In genomic region chr6:25027221-25027916, GRCh38 we compare ENCODE assay signal across 8 cellular contexts.
DNase-seq lines count a peak whose midpoint lies in the region; ATAC-seq, FAIRE-seq and TF ChIP-seq lines count a peak whose summit lies in the region.

No MANE protein-coding gene starts in this region.

- H3K27me3 ChIP-seq in bronchial epithelial cell (ENCODE audit: control insufficient read depth, insufficient read depth, low read length), result no peaks in the 10 kb centered on the region

- no peaks in the 10 kb centered on the region for H3K9me3 Mint-ChIP-seq in T-helper 1 cell treated with Interleukin-12 subunit alpha and Interleukin-12 subunit beta and Interleukin-4 antibody, amounts not matched to agents 30 μg/mL and 1 μg/mL, for 36 hours
- H3K9me3 Mint-ChIP-seq in glutamatergic neuron (ENCODE audit: unreplicated experiment), result peaks cover 4% of the 10 kb centered on the region

- H3K4me1 Mint-ChIP-seq in T-helper 1 cell treated with Interleukin-12 subunit alpha and Interleukin-12 subunit beta and Interleukin-4 antibody, amounts not matched to agents 30 μg/mL and 1 μg/mL, for 36 hours (ENCODE audit: low read depth), result peaks cover 33% of the 10 kb centered on the region
- no peaks in the 10 kb centered on the region for H3K4me1 Mint-ChIP-seq in glutamatergic neuron (ENCODE audit: low read depth, unreplicated experiment)

- peak overlapping the region; percentile 75 for H3K4me3 Mint-ChIP-seq in T-helper 1 cell treated with Interleukin-12 subunit alpha and Interleukin-12 subunit beta and Interleukin-4 antibody, amounts not matched to agents 30 μg/mL and 1 μg/mL, for 36 hours
- no peak overlapping the region for H3K4me3 Mint-ChIP-seq in glutamatergic neuron (ENCODE audit: unreplicated experiment)

- no peaks in the 10 kb centered on the region for H3K36me3 ChIP-seq in bronchial epithelial cell (ENCODE audit: control insufficient read depth, insufficient read depth, low read length)

- ATAC-seq in GM18505 (IDR thresholded peaks at IDR 0.05; ENCODE audit: unreplicated experiment) (peak; percentile 91), HG02870 (IDR thresholded peaks at IDR 0.05; ENCODE audit: unreplicated experiment) (peak; percentile 92)

- DNase-seq in bronchial epithelial cell (ENCODE audit: low read depth) (no peak), glutamatergic neuron (no peak), NCI-H2196 (lab: John Stamatoyannopoulos, UW; ENCODE audit: unreplicated experiment) (no peak), epidermal melanocyte (ENCODE audit: insufficient read length, low spot score) (no peak)
- DNase-seq in stimulated activated CD8-positive, alpha-beta memory T cell treated with anti-CD3 and anti-CD28 coated beads, Interleukin-2, amount 100 ng/mL, for 1 hour (ENCODE audit: low read depth in 2 of 2), result peak; percentile 52 to 54

- TF ChIP-seq POLR2A in GM18505 (IDR thresholded peaks at IDR 0.05; ENCODE audit: borderline replicate concordance, extremely low read depth, insufficient read depth, insufficient read length), result peak; percentile 34

- H3K4me3 ChIP-seq in bronchial epithelial cell (ENCODE audit: low read depth, low read length), result no peak overlapping the region

- TF ChIP-seq CTCF in bronchial epithelial cell (IDR thresholded peaks at IDR 0.05; ENCODE audit: insufficient read depth, low read length, severe bottlenecking) (peak; percentile 33), glutamatergic neuron (IDR thresholded peaks at IDR 0.05; ENCODE audit: partially characterized antibody, unreplicated experiment) (no peak)

- no peak for FAIRE-seq in bronchial epithelial cell (lab: Jason Lieb, UNC)

- H3K27ac Mint-ChIP-seq in T-helper 1 cell treated with Interleukin-12 subunit alpha and Interleukin-12 subunit beta and Interleukin-4 antibody, amounts not matched to agents 30 μg/mL and 1 μg/mL, for 36 hours, result peak overlapping the region; percentile 87
- H3K27ac Mint-ChIP-seq in glutamatergic neuron (ENCODE audit: unreplicated experiment), result no peak overlapping the region

- no peaks in the 10 kb centered on the region for H3K27me3 Mint-ChIP-seq in T-helper 1 cell treated with Interleukin-12 subunit alpha and Interleukin-12 subunit beta and Interleukin-4 antibody, amounts not matched to agents 30 μg/mL and 1 μg/mL, for 36 hours (ENCODE audit: low read depth)
- H3K27me3 Mint-ChIP-seq in glutamatergic neuron (ENCODE audit: unreplicated experiment), result peaks cover 3% of the 10 kb centered on the region

- H3K36me3 Mint-ChIP-seq in T-helper 1 cell treated with Interleukin-12 subunit alpha and Interleukin-12 subunit beta and Interleukin-4 antibody, amounts not matched to agents 30 μg/mL and 1 μg/mL, for 36 hours (ENCODE audit: low read depth), result peaks cover 5% of the 10 kb centered on the region
- no peaks in the 10 kb centered on the region for H3K36me3 Mint-ChIP-seq in glutamatergic neuron (ENCODE audit: unreplicated experiment)

Comparison
In these comparisons a context has a peak if more than half of its experiments do, and no peak if none do; other contexts are left out.
1. DNase-seq: peak in stimulated activated CD8-positive, alpha-beta memory T cell treated with anti-CD3 and anti-CD28 coated beads, Interleukin-2, amount 100 ng/mL, for 1 hour (2 of 2); none in bronchial epithelial cell (single experiment), glutamatergic neuron (single experiment), NCI-H2196 (single experiment) and epidermal melanocyte (single experiment).